28 cellular contexts compared by ENCODE assay signal in the genomic region with DNA sequence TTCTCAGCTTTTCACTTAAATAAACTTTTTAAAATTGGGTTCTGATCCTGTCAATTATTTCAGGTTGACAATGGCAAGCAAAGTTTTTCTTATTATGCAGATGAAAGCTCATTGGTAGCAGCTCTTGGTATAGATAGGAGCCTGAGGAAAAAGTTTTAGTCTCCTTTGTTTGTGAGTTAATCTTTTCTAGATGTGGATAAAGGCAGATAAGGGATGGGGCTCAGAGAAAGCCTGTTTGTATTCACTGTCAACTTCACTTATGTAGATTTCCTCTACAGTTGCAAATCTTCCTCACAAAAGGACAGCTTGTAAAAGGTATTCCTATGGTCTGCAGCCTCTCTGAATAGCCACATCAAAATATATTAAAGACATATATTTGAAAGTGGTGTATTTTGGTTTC.
A peak's percentile ranks its signal among the peaks of the same experiment; 100 is the strongest.
DNase-seq lines count a peak whose midpoint lies in the region; ATAC-seq, FAIRE-seq and TF ChIP-seq lines count a peak whose summit lies in the region.
"Had no signal": no experiment of that assay in that cellular context is flagged by ENCODE, and none has a peak within 500 bp of the region (broad histone marks: within the 10 kb centered on the region; RNA-seq: fewer than 3 reads in every experiment).

No MANE protein-coding gene starts in this region.

- no peak overlapping the region for H2BK120ac ChIP-seq in H1 (replicated peaks; ENCODE audit: low read depth, low read length)

- no peak; a peak in 1 of 3 replicates for TF ChIP-seq EP300 in H1 (IDR thresholded peaks at IDR 0.05; ENCODE audit: borderline replicate concordance in 1 of 2, low read depth in 2 of 2, low read length in 2 of 2)

- no peak for ATAC-seq in left cardiac atrium
- ATAC-seq: activated naive CD4-positive, alpha-beta T cell treated with anti-CD3 and anti-CD28 coated beads, Interleukin-2, amount 50 U/mL, for 72 hours; activated T-helper 17 cell treated with anti-CD3 and anti-CD28 coated beads, Interleukin-2, amount 50 U/mL, for 72 hours; gastrocnemius medialis; Panc1; T-cell had no signal

- POLR2A ChIA-PET in H1 (lab: Charles Lee; ENCODE audit: partially characterized antibody) = interaction anchor here (0.8 kb wide), 1 partner anchor 224 kb away, joined by 3 read pairs; no protein-coding TSS in a partner anchor
- POLR2A ChIA-PET in CD8-positive, alpha-beta memory T cell (lab: Charles Lee) = no interaction called here

- TF ChIP-seq CTCF in cardiac muscle cell (IDR thresholded peaks at IDR 0.05; ENCODE audit: low read depth, low read length) (no peak), H1 (IDR thresholded peaks at IDR 0.05; ENCODE audit: control extremely low read depth in 1 of 3, insufficient read depth in 1 of 3, low read depth in 1 of 3, low read length in 3 of 3) (no peak), type B pancreatic cell (conservative IDR thresholded peaks at IDR 0.05) (no peak), spleen (IDR thresholded peaks at IDR 0.05 in 8 of 11, conservative IDR thresholded peaks at IDR 0.05 in 3 of 11) (no peak)

- intact Hi-C loops in left cardiac atrium (cut with DNase I) = no loop called here
- intact Hi-C loops in spleen (cut with DNase I; ENCODE audit: low total_unique reads) = no loop called here

- no peak overlapping the region for H3K14ac ChIP-seq in H1 (ENCODE audit: insufficient read length)

- no peaks in the 10 kb centered on the region for H3K27me3 ChIP-seq in cardiac muscle cell
- no peaks in the 10 kb centered on the region for H3K27me3 ChIP-seq in H1 (replicated peaks in 1 of 4; ENCODE audit: control insufficient read depth in 3 of 4, extremely low read depth in 1 of 4, insufficient read depth in 3 of 4, low read length in 3 of 4)
- no peaks in the 10 kb centered on the region for H3K27me3 ChIP-seq in spleen (replicated peaks in 1 of 7)
- H3K27me3 ChIP-seq in CD8-positive, alpha-beta memory T cell (ENCODE audit: insufficient read depth, low read length, poor library complexity, severe bottlenecking) = no peaks in the 10 kb centered on the region
- H3K27me3 ChIP-seq: gastrocnemius medialis, tibial nerve had no signal

- H3K36me3 Mint-ChIP-seq in type B pancreatic cell = no peaks in the 10 kb centered on the region
- H3K36me3 Mint-ChIP-seq in CD8-positive, alpha-beta memory T cell = no peaks in the 10 kb centered on the region
- H3K36me3 Mint-ChIP-seq: activated CD4-positive, alpha-beta memory T cell treated with anti-CD3 and anti-CD28 coated beads for 36 hours; CD4-positive, alpha-beta memory T cell; T-cell had no signal

- H3K36me3 ChIP-seq in cardiac muscle cell (no peaks in the 10 kb centered on the region), H1 (ENCODE audit: control insufficient read depth in 2 of 4, insufficient read depth in 4 of 4, low read length in 3 of 4) (no peaks in the 10 kb centered on the region), mesodermal cell (ENCODE audit: control insufficient read depth, insufficient read depth, low read length) (no peaks in the 10 kb centered on the region), spleen (no peaks in the 10 kb centered on the region)
- H3K36me3 ChIP-seq in CD8-positive, alpha-beta memory T cell (ENCODE audit: insufficient read depth, low read length) = no peaks in the 10 kb centered on the region
- H3K36me3 ChIP-seq: gastrocnemius medialis, left ventricle myocardium inferior, tibial nerve had no signal

- H3K56ac ChIP-seq in H1 (replicated peaks; ENCODE audit: insufficient read length, low read depth, low read length) = no peak overlapping the region

- peak overlapping the region; percentile 35 to 40 for H3K4me2 ChIP-seq in H1 (ENCODE audit: insufficient read depth in 1 of 2, low read depth in 2 of 2, low read length in 2 of 2)

- CTCF ChIA-PET in H1 (lab: Charles Lee; ENCODE audit: partially characterized antibody) = no interaction called here
- CTCF ChIA-PET in CD8-positive, alpha-beta memory T cell (lab: Charles Lee) = no interaction called here

- no peaks in the 10 kb centered on the region for H3K79me1 ChIP-seq in H1 (ENCODE audit: low read depth, low read length)

- TF ChIP-seq RAD21 in H1 (IDR thresholded peaks at IDR 0.05 in 1 of 2, conservative IDR thresholded peaks at IDR 0.05 in 1 of 2; ENCODE audit: low read depth in 2 of 2, low read length in 2 of 2) = no peak

- no peak overlapping the region for H2BK20ac ChIP-seq in H1 (ENCODE audit: low read length)

- TF ChIP-seq POLR2A in H1 (IDR thresholded peaks at IDR 0.05; ENCODE audit: control extremely low read depth in 1 of 2, low read depth in 2 of 2, low read length in 2 of 2) (no peak), spleen (IDR thresholded peaks at IDR 0.05) (no peak)

- no peak overlapping the region for H3K4me3 Mint-ChIP-seq in type B pancreatic cell
- H3K4me3 Mint-ChIP-seq in CD8-positive, alpha-beta memory T cell = no peak overlapping the region
- H3K4me3 Mint-ChIP-seq: activated CD4-positive, alpha-beta memory T cell treated with anti-CD3 and anti-CD28 coated beads for 36 hours; activated T-helper 17 cell treated with anti-CD3 and anti-CD28 coated beads, Interleukin-2, amount 50 U/mL, for 72 hours; CD4-positive, alpha-beta memory T cell; dendritic cell treated with granulocyte-macrophage colony-stimulating factor and Interleukin-4, amounts not matched to agents 40 ng/mL and 50 ng/mL, for 4 days; T-cell had no signal

- H3K4me1 ChIP-seq in cardiac muscle cell (ENCODE audit: low read depth) = peaks cover 22% of the 10 kb centered on the region
- H3K4me1 ChIP-seq in H1 (replicated peaks in 1 of 4; ENCODE audit: control insufficient read depth in 3 of 4, insufficient read depth in 4 of 4, low read length in 3 of 4) = peaks cover 4 to 25% (median 10%) of the 10 kb centered on the region in 4 experiments
- H3K4me1 ChIP-seq in mesodermal cell (ENCODE audit: control insufficient read depth, insufficient read depth, low read length, poor library complexity, severe bottlenecking) = peaks cover 25% of the 10 kb centered on the region
- no peaks in the 10 kb centered on the region for H3K4me1 ChIP-seq in spleen
- H3K4me1 ChIP-seq in CD8-positive, alpha-beta memory T cell (ENCODE audit: insufficient read depth, low read length) = no peaks in the 10 kb centered on the region
- H3K4me1 ChIP-seq: gastrocnemius medialis, left ventricle myocardium inferior, tibial nerve had no signal

- H3K27ac Mint-ChIP-seq in type B pancreatic cell = peak overlapping the region; percentile 53
- no peak overlapping the region for H3K27ac Mint-ChIP-seq in CD8-positive, alpha-beta memory T cell
- H3K27ac Mint-ChIP-seq: activated CD4-positive, alpha-beta memory T cell treated with anti-CD3 and anti-CD28 coated beads for 36 hours; activated naive CD4-positive, alpha-beta T cell treated with anti-CD3 and anti-CD28 coated beads, Interleukin-2, amount 50 U/mL, for 72 hours; activated T-helper 17 cell treated with anti-CD3 and anti-CD28 coated beads, Interleukin-2, amount 50 U/mL, for 72 hours; CD4-positive, alpha-beta memory T cell; dendritic cell treated with granulocyte-macrophage colony-stimulating factor and Interleukin-4, amounts not matched to agents 40 ng/mL and 50 ng/mL, for 4 days; T-cell had no signal

- H3K79me2 ChIP-seq in H1 (ENCODE audit: control insufficient read depth in 1 of 2, insufficient read depth in 2 of 2, low read length in 2 of 2) = no peaks in the 10 kb centered on the region

- H2BK12ac ChIP-seq in H1 (ENCODE audit: low read depth, low read length) = no peak overlapping the region

- H3K18ac ChIP-seq in H1 (ENCODE audit: extremely low read depth, low read length) = no peak overlapping the region; the same call in 1 of the 2 replicates

- no peak overlapping the region for H4K5ac ChIP-seq in H1 (ENCODE audit: insufficient read length, low read depth, low read length)

- H2AK5ac ChIP-seq in H1 (ENCODE audit: low read depth, low read length) = no peak overlapping the region

- no peaks in the 10 kb centered on the region for H4K20me1 ChIP-seq in H1 (replicated peaks in 1 of 2; ENCODE audit: control insufficient read depth in 1 of 2, insufficient read depth in 2 of 2, low read length in 2 of 2)

- H3K27ac ChIP-seq in cardiac muscle cell (peak overlapping the region; percentile 47), H1 (ENCODE audit: low read depth, low read length) (no peak overlapping the region), mesodermal cell (ENCODE audit: low read depth, low read length, severe bottlenecking) (peak overlapping the region; percentile 82), spleen (no peak overlapping the region)
- no peak overlapping the region for H3K27ac ChIP-seq in CD8-positive, alpha-beta memory T cell (ENCODE audit: low read depth, low read length)
- H3K27ac ChIP-seq: gastrocnemius medialis, left ventricle myocardium inferior, tibial nerve had no signal

- H3K4me3 ChIP-seq in cardiac muscle cell (no peak overlapping the region), H1 (ENCODE audit: extremely low read depth in 1 of 4, insufficient read depth in 2 of 4, low read depth in 3 of 4, low read length in 4 of 4) (peak overlapping the region in 1 of 4 experiments; percentile 24; a peak in 1 of 8 replicates), mesodermal cell (ENCODE audit: extremely low read depth, insufficient read depth, low read length, poor library complexity, severe bottlenecking) (no peak overlapping the region), spleen (no peak overlapping the region)
- no peak overlapping the region for H3K4me3 ChIP-seq in CD8-positive, alpha-beta memory T cell (ENCODE audit: low read length)
- H3K4me3 ChIP-seq: gastrocnemius medialis, left ventricle myocardium inferior, tibial nerve had no signal

- H3K23ac ChIP-seq in H1 (ENCODE audit: insufficient read length) = no peak overlapping the region

- H3K4me1 Mint-ChIP-seq in type B pancreatic cell (ENCODE audit: unreplicated experiment) = peaks cover 33% of the 10 kb centered on the region
- no peaks in the 10 kb centered on the region for H3K4me1 Mint-ChIP-seq in CD8-positive, alpha-beta memory T cell
- H3K4me1 Mint-ChIP-seq: activated T-helper 17 cell treated with anti-CD3 and anti-CD28 coated beads, Interleukin-2, amount 50 U/mL, for 72 hours; CD4-positive, alpha-beta memory T cell; T-cell had no signal

- H4K8ac ChIP-seq in H1 (ENCODE audit: extremely low read depth, insufficient read depth, low read length) = no peak overlapping the region

- no peak overlapping the region for H2AFZ ChIP-seq in H1 (ENCODE audit: low read length)

- no peak overlapping the region for H3K9ac ChIP-seq in H1 (replicated peaks in 1 of 4; ENCODE audit: extremely low read depth in 1 of 4, low read depth in 3 of 4, low read length in 3 of 4)

- H3K9me3 Mint-ChIP-seq in type B pancreatic cell = no peaks in the 10 kb centered on the region
- peaks cover 5 to 18% (median 12%) of the 10 kb centered on the region in 5 donors for H3K9me3 Mint-ChIP-seq in CD8-positive, alpha-beta memory T cell
- H3K9me3 Mint-ChIP-seq: activated naive CD4-positive, alpha-beta T cell treated with anti-CD3 and anti-CD28 coated beads, Interleukin-2, amount 50 U/mL, for 72 hours; activated T-helper 17 cell treated with anti-CD3 and anti-CD28 coated beads, Interleukin-2, amount 50 U/mL, for 72 hours had no signal

- no peak for FAIRE-seq in H1 (lab: Jason Lieb, UNC)
- FAIRE-seq: A204.1, GM12891, HTR-8/SVneo, small intestine had no signal

- no peak overlapping the region for H4K91ac ChIP-seq in H1 (replicated peaks; ENCODE audit: insufficient read length, low read length)

- H2BK5ac ChIP-seq in H1 (ENCODE audit: low read depth, low read length) = 0 out of 2 replicates have a peak overlapping the region, but pooled peaks have one; percentile 93

- no peaks in the 10 kb centered on the region for H3K27me3 Mint-ChIP-seq in type B pancreatic cell
- H3K27me3 Mint-ChIP-seq in CD8-positive, alpha-beta memory T cell = no peaks in the 10 kb centered on the region
- H3K27me3 Mint-ChIP-seq: activated CD4-positive, alpha-beta memory T cell treated with anti-CD3 and anti-CD28 coated beads for 36 hours; activated T-helper 17 cell treated with anti-CD3 and anti-CD28 coated beads, Interleukin-2, amount 50 U/mL, for 72 hours; CD4-positive, alpha-beta memory T cell; dendritic cell treated with granulocyte-macrophage colony-stimulating factor and Interleukin-4, amounts not matched to agents 40 ng/mL and 50 ng/mL, for 4 days; T-cell had no signal

- no peaks in the 10 kb centered on the region for H3K9me3 ChIP-seq in cardiac muscle cell (ENCODE audit: low read depth)
- no peaks in the 10 kb centered on the region for H3K9me3 ChIP-seq in H1 (ENCODE audit: insufficient read depth in 2 of 2, low read depth in 1 of 2, low read length in 1 of 2)
- no peaks in the 10 kb centered on the region for H3K9me3 ChIP-seq in mesodermal cell (ENCODE audit: control insufficient read depth, low read length)
- H3K9me3 ChIP-seq in spleen = no peaks in the 10 kb centered on the region
- no peaks in the 10 kb centered on the region for H3K9me3 ChIP-seq in CD8-positive, alpha-beta memory T cell (ENCODE audit: low read length)
- H3K9me3 ChIP-seq: gastrocnemius medialis, left ventricle myocardium inferior, tibial nerve had no signal

- H3K23me2 ChIP-seq in H1 (ENCODE audit: low read depth, low read length) = no peaks in the 10 kb centered on the region

- H3K4ac ChIP-seq in H1 (replicated peaks; ENCODE audit: insufficient read length, low read depth, low read length) = no peak overlapping the region

- no peak overlapping the region for H2BK15ac ChIP-seq in H1 (ENCODE audit: low read length)

- DNase-seq in cardiac muscle cell (ENCODE audit: low read depth in 1 of 2, low spot score in 1 of 2) = no peak
- DNase-seq in left cardiac atrium = no peak
- DNase-seq in H1 (ENCODE audit: low read depth in 1 of 2, low spot score in 2 of 2) = no peak
- no peak for DNase-seq in type B pancreatic cell (ENCODE audit: extremely low spot score, unreplicated experiment)
- DNase-seq in spleen = no peak
- DNase-seq in CD8-positive, alpha-beta memory T cell = no peak
- no peak for DNase-seq in T1000 (lab: John Stamatoyannopoulos, UW)
- DNase-seq: activated CD4-positive, alpha-beta memory T cell treated with anti-CD3 and anti-CD28 coated beads for 36 hours; activated CD4-positive, CD25-positive, alpha-beta regulatory T cell treated with anti-CD3 and anti-CD28 coated beads, Interleukin-2, amount 50 U/mL, for 72 hours; activated CD8-positive, alpha-beta memory T cell treated with anti-CD3 and anti-CD28 coated beads, Interleukin-2, amount 50 U/mL, for 4 hours; CD4-positive, alpha-beta memory T cell; gastrocnemius medialis; GOT3; left ventricle myocardium inferior; NCI-H1694; SIG-M5; small intestine; stimulated activated CD4-positive, alpha-beta T cell treated with anti-CD3 and anti-CD28 coated beads, Interleukin-2, amount 100 ng/mL, for 24 hours; T-cell had no signal

Comparison
In these comparisons a context has a peak if more than half of its experiments do, and no peak if none do; other contexts are left out.
1. H3K27ac ChIP-seq: peak in cardiac muscle cell (single experiment) and mesodermal cell (single experiment); none in H1 (single experiment), spleen (0 of 8) and CD8-positive, alpha-beta memory T cell (single experiment).